21 cellular contexts compared by ENCODE assay signal in genomic region chr19:6209680-6210079, GRCh38.
A peak's percentile ranks its signal among the peaks of the same experiment; 100 is the strongest.
DNase-seq lines count a peak whose midpoint lies in the region; ATAC-seq, FAIRE-seq and TF ChIP-seq lines count a peak whose summit lies in the region.
"Had no signal": no experiment of that assay in that cellular context is flagged by ENCODE, and none has a peak within 500 bp of the region (broad histone marks: within the 10 kb centered on the region; RNA-seq: fewer than 3 reads in every experiment).

No MANE protein-coding gene starts in this region.

- no peak overlapping the region for H2AFZ ChIP-seq in PC-9

- H3K4me1 Mint-ChIP-seq in T-helper 17 cell (no peaks in the 10 kb centered on the region), nephron (peaks cover 6% of the 10 kb centered on the region)
- H3K4me1 Mint-ChIP-seq in stimulated activated effector memory CD8-positive, alpha-beta T cell treated with anti-CD3 and anti-CD28 coated beads, Interleukin-12 subunit alpha, Interleukin-12 subunit beta, amount 100 ng/mL, for 72 hours = no peaks in the 10 kb centered on the region

- no peaks in the 10 kb centered on the region for H3K36me3 ChIP-seq in SJCRH30
- no peaks in the 10 kb centered on the region for H3K36me3 ChIP-seq in PC-9 (ENCODE audit: low read depth)

- no peaks in the 10 kb centered on the region for H3K36me3 Mint-ChIP-seq in T-helper 17 cell (ENCODE audit: low read depth)
- peaks cover 11% of the 10 kb centered on the region for H3K36me3 Mint-ChIP-seq in nephron (ENCODE audit: low read depth)
- peaks cover 14% of the 10 kb centered on the region for H3K36me3 Mint-ChIP-seq in stimulated activated effector memory CD8-positive, alpha-beta T cell treated with anti-CD3 and anti-CD28 coated beads, Interleukin-12 subunit alpha, Interleukin-12 subunit beta, amount 100 ng/mL, for 72 hours

- CTCF ChIA-PET in PC-9 (lab: Charles Lee) = interaction anchor here (0.6 kb wide), 1 partner anchor 612 kb away, joined by 3 read pairs; no protein-coding TSS in a partner anchor

- H3K27ac ChIP-seq in SJCRH30 = no peak overlapping the region
- no peak overlapping the region for H3K27ac ChIP-seq in PC-9
- H3K27ac ChIP-seq: HL-60, KMS-11, SJSA1 had no signal

- H3F3A ChIP-seq in PC-9 (ENCODE audit: insufficient read depth, low read depth) = no peaks in the 10 kb centered on the region

- no peak for ATAC-seq in T-helper 17 cell
- ATAC-seq in stimulated activated effector memory CD8-positive, alpha-beta T cell treated with anti-CD3 and anti-CD28 coated beads, Interleukin-12 subunit alpha, Interleukin-12 subunit beta, amount 100 ng/mL, for 72 hours = no peak
- no peak for ATAC-seq in GM19452 (IDR thresholded peaks at IDR 0.05; ENCODE audit: unreplicated experiment)

- H3K4me3 Mint-ChIP-seq in T-helper 17 cell (no peak overlapping the region), nephron (no peak overlapping the region)
- H3K4me3 Mint-ChIP-seq in stimulated activated effector memory CD8-positive, alpha-beta T cell treated with anti-CD3 and anti-CD28 coated beads, Interleukin-12 subunit alpha, Interleukin-12 subunit beta, amount 100 ng/mL, for 72 hours = no peak overlapping the region
- H3K4me3 Mint-ChIP-seq: CD4-positive, alpha-beta T cell had no signal

- peak; percentile 9 for FAIRE-seq in GM12891 (lab: Jason Lieb, UNC)
- FAIRE-seq: RCC 7860 had no signal

- no peaks in the 10 kb centered on the region for H3K4me1 ChIP-seq in SJCRH30
- no peaks in the 10 kb centered on the region for H3K4me1 ChIP-seq in PC-9 (replicated peaks; ENCODE audit: insufficient read depth)
- H3K4me1 ChIP-seq: BE2C, SJSA1 had no signal

- no TSS peak for BruUV-seq in PC-9 (replicated peaks; lab: Mats Ljungman, UMichigan)

- H3K9me3 ChIP-seq in T-helper 17 cell (ENCODE audit: control insufficient read depth, low read length, poor library complexity, severe bottlenecking) = no peaks in the 10 kb centered on the region
- H3K9me3 ChIP-seq in SJCRH30 (replicated peaks) = no peaks in the 10 kb centered on the region
- no peaks in the 10 kb centered on the region for H3K9me3 ChIP-seq in PC-9 (ENCODE audit: insufficient read depth, low read depth)
- H3K9me3 ChIP-seq: BE2C, SJSA1 had no signal

- intact Hi-C loops in PC-9 (cut with micrococcal nuclease; ENCODE audit: unreplicated experiment) = no loop called here

- no peaks in the 10 kb centered on the region for H3K9me2 ChIP-seq in PC-9 (ENCODE audit: insufficient read depth)

- TF ChIP-seq CTCF in nephron (IDR thresholded peaks at IDR 0.05; ENCODE audit: unreplicated experiment in 3 of 3) = no peak
- TF ChIP-seq CTCF in PC-9 (conservative IDR thresholded peaks at IDR 0.05) = no peak

- no peaks in the 10 kb centered on the region for H3K27me3 ChIP-seq in SJCRH30
- H3K27me3 ChIP-seq in PC-9 (ENCODE audit: insufficient read depth, low read depth) = no peaks in the 10 kb centered on the region
- H3K27me3 ChIP-seq: BE2C, SJSA1 had no signal

- H3K27ac Mint-ChIP-seq in T-helper 17 cell (peak overlapping the region; percentile 3), nephron (peak overlapping the region; percentile 25 to 32 (median 27))
- peak overlapping the region; percentile 9 for H3K27ac Mint-ChIP-seq in stimulated activated effector memory CD8-positive, alpha-beta T cell treated with anti-CD3 and anti-CD28 coated beads, Interleukin-12 subunit alpha, Interleukin-12 subunit beta, amount 100 ng/mL, for 72 hours
- H3K27ac Mint-ChIP-seq: CD4-positive, alpha-beta T cell had no signal

- POLR2A ChIA-PET in PC-9 (lab: Charles Lee; ENCODE audit: unreplicated experiment) = no interaction called here

- H4K20me1 ChIP-seq in PC-9 (ENCODE audit: insufficient read depth) = no peaks in the 10 kb centered on the region

- H3K4me2 ChIP-seq in PC-9 = no peak overlapping the region
- H3K4me2 ChIP-seq: KMS-11 had no signal

- no peaks in the 10 kb centered on the region for H3K9me3 Mint-ChIP-seq in nephron
- H3K9me3 Mint-ChIP-seq in stimulated activated effector memory CD8-positive, alpha-beta T cell treated with anti-CD3 and anti-CD28 coated beads, Interleukin-12 subunit alpha, Interleukin-12 subunit beta, amount 100 ng/mL, for 72 hours = no peaks in the 10 kb centered on the region
- H3K9me3 Mint-ChIP-seq: CD4-positive, alpha-beta T cell had no signal

- no peak overlapping the region for H3K4me3 ChIP-seq in SJCRH30
- no peak overlapping the region for H3K4me3 ChIP-seq in PC-9
- H3K4me3 ChIP-seq: SJSA1 had no signal

- no peaks in the 10 kb centered on the region for H3K79me2 ChIP-seq in PC-9 (ENCODE audit: low read depth)

- H3K27me3 Mint-ChIP-seq in T-helper 17 cell (no peaks in the 10 kb centered on the region), nephron (ENCODE audit: low read depth) (peaks cover 3% of the 10 kb centered on the region)
- H3K27me3 Mint-ChIP-seq: CD4-positive, alpha-beta T cell had no signal

- no peak for TF ChIP-seq POLR2A in GM12891 (IDR thresholded peaks at IDR 0.05; ENCODE audit: low read depth, low read length)

- DNase-seq in GM12891 (ENCODE audit: insufficient read length, low spot score) (no peak), T-helper 17 cell (no peak), SJCRH30 (no peak), PC-9 (no peak)
- DNase-seq in stimulated activated effector memory CD8-positive, alpha-beta T cell treated with anti-CD3 and anti-CD28 coated beads, Interleukin-12 subunit alpha, Interleukin-12 subunit beta, amount 100 ng/mL, for 72 hours (ENCODE audit: low spot score in 2 of 2) = no peak
- DNase-seq: BE2C; CD4-positive, alpha-beta T cell; COR-L47; DMS 273 treated with DMSO at 0.1 percent for 48 hours; DMS79 treated with DMSO at 0.1 percent for 48 hours; NCI-H1092 treated with DMSO at 0.1 percent for 48 hours; NCI-H1436 treated with DMSO at 0.1 percent for 48 hours; NCI-H1930; NCI-H774; NK-92 treated with Interleukin-12 subunit alpha and Interleukin-12 subunit beta, amount 100 ng/mL, for 24 hours had no signal

TF ChIP-seq in GM12891, 5 proteins besides CTCF, POLR2A, EP300 and RAD21:
- TF ChIP-seq POLR2AphosphoS5 (IDR thresholded peaks at IDR 0.05; ENCODE audit: low read depth, low read length) (no peak), PAX5 (IDR thresholded peaks at IDR 0.05; ENCODE audit: insufficient read depth, low read length, severe bottlenecking) (no peak), TAF1 (IDR thresholded peaks at IDR 0.05; ENCODE audit: low read depth, low read length) (no peak)
TF ChIP-seq in GM12891: peak in this region for 0.
